In genomic region chr22:40452730-40453487, GRCh38 we compare ENCODE assay signal across 10 cellular contexts.
DNase-seq lines count a peak whose midpoint lies in the region; ATAC-seq, FAIRE-seq and TF ChIP-seq lines count a peak whose summit lies in the region.
"Had no signal": no experiment of that assay in that cellular context is flagged by ENCODE, and none has a peak within 500 bp of the region (broad histone marks: within the 10 kb centered on the region; RNA-seq: fewer than 3 reads in every experiment).

No MANE protein-coding gene starts in this region.

- POLR2A ChIA-PET in CD4-positive, alpha-beta memory T cell (lab: Charles Lee; ENCODE audit: partially characterized antibody) = interaction anchor here (5.9 kb wide), 1 partner anchor 10 kb away, joined by 45 read pairs; no protein-coding TSS in a partner anchor
- POLR2A ChIA-PET in K562 (lab: Yijun Ruan, JAX) = interaction anchor here (0.6 to 1.1 kb wide), 2 partner anchors 13 to 49 kb away, joined by 3 to 4 read pairs; no protein-coding TSS in a partner anchor

- no peaks in the 10 kb centered on the region for H3K9me3 Mint-ChIP-seq in CD4-positive, alpha-beta memory T cell
- no peaks in the 10 kb centered on the region for H3K9me3 Mint-ChIP-seq in memory B cell

- H3K4me1 Mint-ChIP-seq in CD4-positive, alpha-beta memory T cell = peaks cover 49 to 80% (median 62%) of the 10 kb centered on the region in 4 donors
- H3K4me1 Mint-ChIP-seq in memory B cell = peaks cover 38% of the 10 kb centered on the region

- in situ Hi-C loops in GM23248 (cut with MboI) = no loop called here
- in situ Hi-C loops in K562 (cut with MboI) = no loop called here

- no peaks in the 10 kb centered on the region for H3K9me3 ChIP-seq in CD4-positive, alpha-beta memory T cell (ENCODE audit: control insufficient read depth in 1 of 2, low read length in 2 of 2)
- H3K9me3 ChIP-seq in GM23248 (ENCODE audit: low read depth) (no peaks in the 10 kb centered on the region), K562 (replicated peaks; ENCODE audit: control insufficient read depth, insufficient read depth, low read depth, low read length) (no peaks in the 10 kb centered on the region), ascending aorta (no peaks in the 10 kb centered on the region)

- H3K9ac ChIP-seq in GM23248 = no peak overlapping the region
- no peak overlapping the region for H3K9ac ChIP-seq in K562 (ENCODE audit: insufficient read depth in 1 of 2, low read depth in 2 of 2, low read length in 2 of 2)

- no peak overlapping the region for H3K4me3 ChIP-seq in CD4-positive, alpha-beta memory T cell (ENCODE audit: low read length in 2 of 2)
- H3K4me3 ChIP-seq in GM23248 (no peak overlapping the region), K562 (no peak overlapping the region), dorsolateral prefrontal cortex (no peak overlapping the region), ascending aorta (no peak overlapping the region)

- H3K36me3 ChIP-seq in CD4-positive, alpha-beta memory T cell (ENCODE audit: insufficient read depth, low read length) = no peaks in the 10 kb centered on the region
- H3K36me3 ChIP-seq in GM23248 (ENCODE audit: low read depth) = no peaks in the 10 kb centered on the region
- H3K36me3 ChIP-seq in K562 (ENCODE audit: control insufficient read depth, insufficient read depth, low read length) = no peaks in the 10 kb centered on the region; the same call in 2 of the 3 replicates
- no peaks in the 10 kb centered on the region for H3K36me3 ChIP-seq in ascending aorta

- H3K27me3 ChIP-seq in CD4-positive, alpha-beta memory T cell (ENCODE audit: insufficient read depth, low read length) = no peaks in the 10 kb centered on the region
- H3K27me3 ChIP-seq in GM23248 (replicated peaks; ENCODE audit: insufficient read depth) (no peaks in the 10 kb centered on the region), K562 (ENCODE audit: control insufficient read depth in 2 of 2, insufficient read depth in 2 of 2, low read length in 2 of 2) (no peaks in the 10 kb centered on the region), dorsolateral prefrontal cortex (no peaks in the 10 kb centered on the region), ascending aorta (no peaks in the 10 kb centered on the region)

- H3K4me2 ChIP-seq in GM23248 (ENCODE audit: unreplicated experiment) = no peak overlapping the region
- H3K4me2 ChIP-seq in K562 (ENCODE audit: insufficient read depth, low read length) = no peak overlapping the region

- ATAC-seq in K562 (no peak), memory B cell (ENCODE audit: low read depth) (no peak), HG03045 (IDR thresholded peaks at IDR 0.05; ENCODE audit: unreplicated experiment) (no peak)

- no peaks in the 10 kb centered on the region for H3K27me3 Mint-ChIP-seq in CD4-positive, alpha-beta memory T cell
- no peaks in the 10 kb centered on the region for H3K27me3 Mint-ChIP-seq in memory B cell

- peak overlapping the region in 6 of 7 donors; percentile 0 to 88 (median 64) for H3K27ac Mint-ChIP-seq in CD4-positive, alpha-beta memory T cell
- peak overlapping the region; percentile 75 for H3K27ac Mint-ChIP-seq in memory B cell

- H4K20me1 ChIP-seq in GM23248 (ENCODE audit: insufficient read depth) (no peaks in the 10 kb centered on the region), K562 (replicated peaks; ENCODE audit: control insufficient read depth, insufficient read depth, low read length) (no peaks in the 10 kb centered on the region)

- 96 to 99% methylated on average over 11 of the region's 11 CpGs for WGBS in GM23248 (ENCODE audit: low coverage in 1 of 2, low lambda C conversion rate in 2 of 2, missing lambda C conversion rate in 2 of 2), 2 experiments
- WGBS in K562 (ENCODE audit: insufficient coverage, low coverage, missing lambda C conversion rate) = 74% methylated on average over 9 of the region's 11 CpGs

- no peaks in the 10 kb centered on the region for H3K9me2 ChIP-seq in GM23248 (ENCODE audit: insufficient read depth)

- H3K4me3 Mint-ChIP-seq in CD4-positive, alpha-beta memory T cell = peak overlapping the region in 2 of 8 donors; percentile 12 to 48
- no peak overlapping the region for H3K4me3 Mint-ChIP-seq in memory B cell

- H3K36me3 Mint-ChIP-seq in CD4-positive, alpha-beta memory T cell = peaks cover 8 to 35% of the 10 kb centered on the region in 2 donors
- peaks cover 18% of the 10 kb centered on the region for H3K36me3 Mint-ChIP-seq in memory B cell

- no peak for TF ChIP-seq POLR2A in K562 (conservative IDR thresholded peaks at IDR 0.05)

- peaks cover 78% of the 10 kb centered on the region for H3K4me1 ChIP-seq in CD4-positive, alpha-beta memory T cell (ENCODE audit: insufficient read depth, low read length)
- H3K4me1 ChIP-seq in GM23248 (ENCODE audit: insufficient read depth) (peaks cover 34% of the 10 kb centered on the region), K562 (replicated peaks in 1 of 2; ENCODE audit: control insufficient read depth in 2 of 2, insufficient read depth in 2 of 2, low read length in 2 of 2) (no peaks in the 10 kb centered on the region; a peak in 2 of 5 replicates), ascending aorta (peaks cover 6 to 30% of the 10 kb centered on the region in 2 donors)

- peaks cover 34% of the 10 kb centered on the region for H3F3A ChIP-seq in GM23248 (ENCODE audit: insufficient read depth)

- TF ChIP-seq EP300 in K562 (IDR thresholded peaks at IDR 0.05; ENCODE audit: low read length) = no peak

- TF ChIP-seq CTCF in K562 (IDR thresholded peaks at IDR 0.05 in 2 of 3, conservative IDR thresholded peaks at IDR 0.05 in 1 of 3; ENCODE audit: insufficient read depth in 2 of 3, low read depth in 1 of 3, low read length in 3 of 3) (no peak), dorsolateral prefrontal cortex (IDR thresholded peaks at IDR 0.05 in 54 of 56, conservative IDR thresholded peaks at IDR 0.05 in 2 of 56; ENCODE audit: low read depth in 1 of 56, partially characterized antibody in 56 of 56) (no peak), ascending aorta (IDR thresholded peaks at IDR 0.05) (no peak)

- BruUV-seq in K562 (replicated peaks; lab: Mats Ljungman, UMichigan) = no TSS peak

- FAIRE-seq in K562 (lab: Jason Lieb, UNC) = peak; percentile 23

- no peak for DNase-seq in CD4-positive, alpha-beta memory T cell
- peak; percentile 21 for DNase-seq in GM23248
- DNase-seq in K562 (ENCODE audit: extremely low read depth in 1 of 4, low spot score in 3 of 4) = no peak
- no peak for DNase-seq in memory B cell (ENCODE audit: low spot score in 2 of 2)
- DNase-seq in dorsolateral prefrontal cortex = no peak
- no peak for DNase-seq in ascending aorta (ENCODE audit: low spot score in 2 of 2)
- DNase-seq: activated CD4-positive, alpha-beta T cell treated with anti-CD3 and anti-CD28 coated beads for 4 hours; MM.1S had no signal

- CTCF ChIA-PET in CD4-positive, alpha-beta memory T cell (lab: Charles Lee; ENCODE audit: partially characterized antibody) = interaction anchor here (1.5 to 2.7 kb wide), 4 partner anchors 10 to 34 kb away, joined by 3 to 13 read pairs (median 8); no protein-coding TSS in a partner anchor
- CTCF ChIA-PET in K562 (lab: Yijun Ruan, JAX; ENCODE audit: low intra/inter-chr PET ratio) = no interaction called here

- intact Hi-C loops in CD4-positive, alpha-beta memory T cell (cut with micrococcal nuclease) = no loop called here
- intact Hi-C loops in K562 (cut with micrococcal nuclease) = no loop called here
- intact Hi-C loops in dorsolateral prefrontal cortex (cut with DNase I) = no loop called here
- intact Hi-C loops in ascending aorta (cut with DNase I) = loop anchor here (5.0 kb wide), 1 partner anchor 34 kb away; no protein-coding TSS in a partner anchor

- TF ChIP-seq RAD21 in K562 (CRISPR knock-in tag; conservative IDR thresholded peaks at IDR 0.05 in 1 of 2, IDR thresholded peaks at IDR 0.05 in 1 of 2) = no peak

- H2AFZ ChIP-seq in GM23248 = no peak overlapping the region
- no peak overlapping the region for H2AFZ ChIP-seq in K562 (ENCODE audit: low read depth, low read length)

- H3K79me2 ChIP-seq in GM23248 (ENCODE audit: insufficient read depth) = peaks cover 80% of the 10 kb centered on the region
- H3K79me2 ChIP-seq in K562 (ENCODE audit: control insufficient read depth, insufficient read depth, low read length) = no peaks in the 10 kb centered on the region; the same call in 2 of the 3 replicates

- H3K27ac ChIP-seq in CD4-positive, alpha-beta memory T cell (ENCODE audit: low read depth, low read length) = no peak overlapping the region
- H3K27ac ChIP-seq in GM23248 (no peak overlapping the region), K562 (ENCODE audit: extremely low read depth, low read depth, low read length) (no peak overlapping the region), dorsolateral prefrontal cortex (no peak overlapping the region), ascending aorta (no peak overlapping the region)
- H3K27ac ChIP-seq: RWPE1 had no signal

- peaks cover 3% of the 10 kb centered on the region for H3K9me1 ChIP-seq in K562 (ENCODE audit: control insufficient read depth, insufficient read depth, low read length)

TF ChIP-seq in K562, 482 proteins besides CTCF, POLR2A, EP300 and RAD21 (continues in another document):
- TF ChIP-seq GTF2E2 (tag; IDR thresholded peaks at IDR 0.05) = no peak
- TF ChIP-seq PRDM10 (IDR thresholded peaks at IDR 0.05; ENCODE audit: partially characterized antibody) = no peak
- no peak for TF ChIP-seq ZNF589 (CRISPR knock-in tag; IDR thresholded peaks at IDR 0.05; ENCODE audit: low read depth)
- no peak for TF ChIP-seq YBX1 (IDR thresholded peaks at IDR 0.05)
- TF ChIP-seq PRMT5 (CRISPR knock-in tag; IDR thresholded peaks at IDR 0.05) = no peak
